In the genomic region with DNA sequence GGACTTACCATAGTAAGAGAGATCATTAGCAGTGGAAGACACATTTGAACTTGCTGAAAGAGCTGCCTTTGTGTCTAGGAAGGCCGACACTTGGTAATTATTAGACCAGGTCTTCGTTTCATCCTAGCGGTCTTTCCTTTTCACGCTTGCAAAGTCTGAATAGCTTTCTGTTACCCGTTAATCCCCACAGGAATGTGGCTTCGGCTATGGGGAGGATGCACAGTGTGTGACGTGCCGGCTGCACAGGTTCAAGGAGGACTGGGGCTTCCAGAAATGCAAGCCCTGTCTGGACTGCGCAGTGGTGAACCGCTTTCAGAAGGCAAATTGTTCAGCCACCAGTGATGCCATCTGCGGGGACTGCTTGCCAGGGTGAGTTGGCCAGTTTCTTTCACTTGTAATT, we compare ENCODE assay signal across 20 cellular contexts. TPM values are rescaled to one million over a fixed set of nuclear protein-coding genes. Genes with fewer than 3 reads are reported as not detected.
DNase-seq lines count a peak whose midpoint lies in the region; ATAC-seq and TF ChIP-seq lines count a peak whose summit lies in the region.
"Had no signal": no experiment of that assay in that cellular context is flagged by ENCODE, and none has a peak within 500 bp of the region (broad histone marks: within the 10 kb centered on the region; RNA-seq: fewer than 3 reads in every experiment).

No MANE protein-coding gene starts in this region.

- ATAC-seq in GM23338 (peak; percentile 46; the same call in 2 of the 3 replicates), gastrocnemius medialis (no peak)
- ATAC-seq in activated T-cell treated with anti-CD3 and anti-CD28 coated beads, Interleukin-2, amount 50 U/mL, for 72 hours (replicated peaks in 1 of 2) = no peak
- ATAC-seq: left lobe of liver, upper lobe of right lung had no signal

- in situ Hi-C loops in gastrocnemius medialis (cut with MboI; ENCODE audit: low sequenced_read_pairs in 4 of 4) = no loop called here

- H3F3A ChIP-seq in GM23338 (replicated peaks; ENCODE audit: low read depth) = no peaks in the 10 kb centered on the region

- H3K4me3 ChIP-seq in GM23338 (no peak overlapping the region), kidney epithelial cell (ENCODE audit: low read depth, low read length) (no peak overlapping the region), gastrocnemius medialis (no peak overlapping the region), testis (no peak overlapping the region)
- H3K4me3 ChIP-seq: adrenal gland, upper lobe of right lung had no signal

- 0 out of 2 replicates have a peak overlapping the region, but pooled peaks have one; percentile 34 for H2AFZ ChIP-seq in GM23338

- H3K9me2 ChIP-seq in GM23338 (ENCODE audit: insufficient read depth) = no peaks in the 10 kb centered on the region

- no peaks in the 10 kb centered on the region; the same call in 2 of the 3 replicates for H3K36me3 Mint-ChIP-seq in GM23338 (ENCODE audit: low read depth)
- no peaks in the 10 kb centered on the region for H3K36me3 Mint-ChIP-seq in activated T-cell treated with anti-CD3 and anti-CD28 coated beads, Interleukin-2, amount 50 U/mL, for 72 hours (ENCODE audit: insufficient read depth in 2 of 2)
- H3K36me3 Mint-ChIP-seq: CD8-positive, alpha-beta memory T cell had no signal

- no peaks in the 10 kb centered on the region for H3K27me3 Mint-ChIP-seq in GM23338 (ENCODE audit: insufficient read depth, low read depth, poor library complexity)
- H3K27me3 Mint-ChIP-seq in activated T-cell treated with anti-CD3 and anti-CD28 coated beads, Interleukin-2, amount 50 U/mL, for 72 hours (ENCODE audit: low read depth) = peaks cover 29% of the 10 kb centered on the region

- no peak overlapping the region for H3K4me3 Mint-ChIP-seq in GM23338
- no peak overlapping the region for H3K4me3 Mint-ChIP-seq in activated T-cell treated with anti-CD3 and anti-CD28 coated beads, Interleukin-2, amount 50 U/mL, for 72 hours
- H3K4me3 Mint-ChIP-seq: CD8-positive, alpha-beta memory T cell had no signal

- H3K9me3 Mint-ChIP-seq in GM23338 = no peaks in the 10 kb centered on the region; the same call in 2 of the 3 replicates
- H3K9me3 Mint-ChIP-seq in activated T-cell treated with anti-CD3 and anti-CD28 coated beads, Interleukin-2, amount 50 U/mL, for 72 hours = no peaks in the 10 kb centered on the region
- H3K9me3 Mint-ChIP-seq: CD8-positive, alpha-beta memory T cell had no signal

- 92 to 94% methylated on average over 11 of the region's 11 CpGs for WGBS in testis, 2 donors

- TF ChIP-seq POLR2A in gastrocnemius medialis (IDR thresholded peaks at IDR 0.05) = no peak
- no peak for TF ChIP-seq POLR2A in testis (IDR thresholded peaks at IDR 0.05)

- H3K36me3 ChIP-seq in GM23338 (ENCODE audit: insufficient read depth) (no peaks in the 10 kb centered on the region), kidney epithelial cell (ENCODE audit: control insufficient read depth, insufficient read depth, low read length) (no peaks in the 10 kb centered on the region), gastrocnemius medialis (no peaks in the 10 kb centered on the region), testis (ENCODE audit: low read depth, missing control alignments) (no peaks in the 10 kb centered on the region)
- H3K36me3 ChIP-seq: adrenal gland, upper lobe of right lung had no signal

- H4K20me1 ChIP-seq in GM23338 (replicated peaks; ENCODE audit: insufficient read depth) = no peaks in the 10 kb centered on the region

- TF ChIP-seq CTCF in GM23338 (conservative IDR thresholded peaks at IDR 0.05; ENCODE audit: low read depth in 2 of 2) (no peak), kidney epithelial cell (IDR thresholded peaks at IDR 0.05; ENCODE audit: insufficient read depth, low read length, poor library complexity, severe bottlenecking) (no peak), gastrocnemius medialis (IDR thresholded peaks at IDR 0.05 in 4 of 5, conservative IDR thresholded peaks at IDR 0.05 in 1 of 5) (no peak), testis (IDR thresholded peaks at IDR 0.05) (no peak)

- no peak overlapping the region for H3K4me2 ChIP-seq in GM23338

- intact Hi-C loops in gastrocnemius medialis (cut with DNase I; ENCODE audit: low total_unique reads) = no loop called here
- intact Hi-C loops in testis (cut with DNase I; ENCODE audit: low total_unique reads) = no loop called here

- DNase-seq in GM23338 (ENCODE audit: low spot score) = no peak
- DNase-seq in astrocyte of the hippocampus (ENCODE audit: low read depth, low spot score) = peak; percentile 97
- peak; percentile 85 for DNase-seq in kidney epithelial cell (ENCODE audit: low read depth)
- peak; percentile 39 for DNase-seq in pons (ENCODE audit: low spot score)
- DNase-seq in gastrocnemius medialis = no peak
- no peak for DNase-seq in activated effector memory CD4-positive, alpha-beta T cell treated with Interleukin-2 at 50 U/mL for 16 hours
- DNase-seq in testis = no peak
- no peak for DNase-seq in activated T-cell treated with anti-CD3 and anti-CD28 coated beads, Interleukin-2, amount 50 U/mL, for 72 hours
- DNase-seq: activated CD4-positive, alpha-beta T cell treated with anti-CD3 and anti-CD28 coated beads, Interleukin-2, amount 50 U/mL, for 4 hours; adrenal gland; CD8-positive, alpha-beta memory T cell; central memory CD4-positive, alpha-beta T cell; MM.1S; NCI-H187; NCI-H226; NCI-H774; T-helper 2 cell; upper lobe of right lung; WERI-Rb-1 had no signal

- no peak overlapping the region for H3K27ac ChIP-seq in GM23338 (ENCODE audit: low read depth)
- no peak overlapping the region for H3K27ac ChIP-seq in gastrocnemius medialis
- no peak overlapping the region for H3K27ac ChIP-seq in testis
- H3K27ac ChIP-seq: adrenal gland, upper lobe of right lung, WERI-Rb-1 had no signal

- H3K4me1 ChIP-seq in GM23338 (ENCODE audit: insufficient read depth) (no peaks in the 10 kb centered on the region; the same call in 1 of the 2 replicates), gastrocnemius medialis (no peaks in the 10 kb centered on the region), testis (peaks cover under 1% of the 10 kb centered on the region)

- H3K79me2 ChIP-seq in GM23338 (replicated peaks; ENCODE audit: insufficient read depth) = no peaks in the 10 kb centered on the region

- H3K9me3 ChIP-seq in gastrocnemius medialis (no peaks in the 10 kb centered on the region), testis (no peaks in the 10 kb centered on the region)
- H3K9me3 ChIP-seq: adrenal gland, upper lobe of right lung had no signal

- H3K27me3 ChIP-seq in GM23338 (ENCODE audit: insufficient read depth) (no peaks in the 10 kb centered on the region), kidney epithelial cell (ENCODE audit: control insufficient read depth, insufficient read depth, low read length) (no peaks in the 10 kb centered on the region), gastrocnemius medialis (no peaks in the 10 kb centered on the region), testis (no peaks in the 10 kb centered on the region)
- H3K27me3 ChIP-seq: adrenal gland, upper lobe of right lung had no signal

- no peak overlapping the region for H3K27ac Mint-ChIP-seq in GM23338
- no peak overlapping the region for H3K27ac Mint-ChIP-seq in activated T-cell treated with anti-CD3 and anti-CD28 coated beads, Interleukin-2, amount 50 U/mL, for 72 hours
- H3K27ac Mint-ChIP-seq: CD8-positive, alpha-beta memory T cell had no signal

- peaks cover 5% of the 10 kb centered on the region for H3K4me1 Mint-ChIP-seq in GM23338
- H3K4me1 Mint-ChIP-seq in activated T-cell treated with anti-CD3 and anti-CD28 coated beads, Interleukin-2, amount 50 U/mL, for 72 hours (ENCODE audit: low read depth) = no peaks in the 10 kb centered on the region
- H3K4me1 Mint-ChIP-seq: CD8-positive, alpha-beta memory T cell had no signal

TF ChIP-seq in GM23338, 12 proteins besides CTCF, POLR2A, EP300 and RAD21 (continues in another document):
- TF ChIP-seq CREB1 (CRISPR knock-in tag; IDR thresholded peaks at IDR 0.05; ENCODE audit: low read depth) = no peak
- no peak for TF ChIP-seq ZNF331 (CRISPR knock-in tag; IDR thresholded peaks at IDR 0.05; ENCODE audit: low read depth)

RNA-seq across cellular contexts. Expression of a gene that starts 45.5 kb away (rescaled TPM):
- 0.35 and 0.93 TPM in 2 replicates for total RNA-seq in GM23338 (2014; rRNA removed; shearing (Covaris generic))
- polyA plus RNA-seq in GM23338 (2016; fragmentation: Nextera tagmentation; extraction: Ambion mirVana) (0.21 and 0.24 TPM in 2 replicates), testis (ENCODE audit: insufficient read depth, low read depth, low replicate concordance) (5.7 TPM)
- total RNA-seq in kidney epithelial cell (31.3 and 38.5 TPM in 2 replicates), gastrocnemius medialis (1 to 10 TPM in 2 of 4 donors, under 1 TPM in 2; 0.51 to 1.5 (median 1.0) TPM), testis (1 to 10 TPM; 6.2 to 8.4 TPM)
- total RNA-seq in activated T-cell treated with anti-CD3 and anti-CD28 coated beads, Interleukin-2, amount 50 U/mL, for 72 hours = under 1 TPM in 1 of 2 donors, not detected in 1; 0.07 TPM
- total RNA-seq: CD8-positive, alpha-beta memory T cell had no signal
- polyA plus RNA-seq: CD8-positive, alpha-beta memory T cell had no signal

Comparison
In these comparisons a context has a peak if more than half of its experiments do, and no peak if none do; other contexts are left out.
1. DNase-seq: peak in astrocyte of the hippocampus (single experiment), kidney epithelial cell (single experiment) and pons (single experiment); none in GM23338 (single experiment), gastrocnemius medialis (0 of 2), activated effector memory CD4-positive, alpha-beta T cell treated with Interleukin-2 at 50 U/mL for 16 hours (single experiment), testis (single experiment) and activated T-cell treated with anti-CD3 and anti-CD28 coated beads, Interleukin-2, amount 50 U/mL, for 72 hours (0 of 2).